ENCODE assay signal across 9 cellular contexts in genomic region chr6:4637691-4638433, GRCh38.
DNase-seq lines count a peak whose midpoint lies in the region; ATAC-seq and TF ChIP-seq lines count a peak whose summit lies in the region.
"Had no signal": no experiment of that assay in that cellular context is flagged by ENCODE, and none has a peak within 500 bp of the region (broad histone marks: within the 10 kb centered on the region; RNA-seq: fewer than 3 reads in every experiment).

No MANE protein-coding gene starts in this region.

- DNase-seq in GM12865 (ENCODE audit: low read depth) (peak; percentile 69), pulmonary artery endothelial cell (ENCODE audit: low read depth, low spot score) (peak; percentile 58), medulla oblongata (ENCODE audit: extremely low spot score) (no peak), occipital lobe (lab: John Stamatoyannopoulos, UW) (no peak), tibial artery (no peak)
- peak; percentile 59 to 60 for DNase-seq in activated T-cell treated with anti-CD3 and anti-CD28 coated beads, Interleukin-2, amount 50 U/mL, for 48 hours

- H3K4me1 ChIP-seq in tibial artery = no peaks in the 10 kb centered on the region

- intact Hi-C loops in tibial artery (cut with DNase I; ENCODE audit: low total_unique reads) = no loop called here

- no peaks in the 10 kb centered on the region for H3K36me3 ChIP-seq in tibial artery

- no peak overlapping the region for H3K27ac ChIP-seq in tibial artery

- H3K9me3 ChIP-seq in tibial artery = no peaks in the 10 kb centered on the region

- no peak for TF ChIP-seq CTCF in GM12865 (IDR thresholded peaks at IDR 0.05; ENCODE audit: insufficient read depth, low read depth, low read length, missing control alignments)
- TF ChIP-seq CTCF in tibial artery (IDR thresholded peaks at IDR 0.05) = no peak

- peak; percentile 79 for ATAC-seq in HG02798 (IDR thresholded peaks at IDR 0.05; ENCODE audit: poor library complexity, unreplicated experiment)
- ATAC-seq in HG03139 (IDR thresholded peaks at IDR 0.05; ENCODE audit: unreplicated experiment) = no peak
- ATAC-seq: naive thymus-derived CD4-positive, alpha-beta T cell had no signal

- H3K27me3 ChIP-seq in tibial artery = no peaks in the 10 kb centered on the region

- H3K4me3 ChIP-seq in GM12865 (ENCODE audit: low read depth, low read length) (no peak overlapping the region), tibial artery (no peak overlapping the region)

Comparison
In these comparisons a context has a peak if more than half of its experiments do, and no peak if none do; other contexts are left out.
1. DNase-seq: peak in GM12865 (single experiment), activated T-cell treated with anti-CD3 and anti-CD28 coated beads, Interleukin-2, amount 50 U/mL, for 48 hours (2 of 2) and pulmonary artery endothelial cell (single experiment); none in medulla oblongata (single experiment), occipital lobe (single experiment) and tibial artery (0 of 2).